Comparison of ENCODE assay signal across 1 cellular context in genomic region chr15:66369773-66370651, GRCh38.
TF ChIP-seq lines count a peak whose summit lies in the region.

No MANE protein-coding gene starts in this region.

TF ChIP-seq in HepG2, 621 proteins besides CTCF, POLR2A, EP300 and RAD21 (continued from another document and continues in another):
- TF ChIP-seq ZFP91 (CRISPR knock-in tag; IDR thresholded peaks at IDR 0.05; ENCODE audit: borderline replicate concordance): peak; percentile 65; the same call in 1 of the 2 replicates
- TF ChIP-seq ATF2 (CRISPR knock-in tag; IDR thresholded peaks at IDR 0.05): no peak
- TF ChIP-seq TEAD3 (CRISPR knock-in tag; optimal IDR thresholded peaks at IDR 0.05; ENCODE audit: borderline replicate concordance): peak; percentile 24
- TF ChIP-seq SALL1 (CRISPR knock-in tag; IDR thresholded peaks at IDR 0.05): no peak
- TF ChIP-seq ZNF235 (CRISPR knock-in tag; IDR thresholded peaks at IDR 0.05; ENCODE audit: borderline replicate concordance): no peak
- no peak for TF ChIP-seq MTF2 (CRISPR knock-in tag; IDR thresholded peaks at IDR 0.05; ENCODE audit: borderline replicate concordance)
- TF ChIP-seq ELF3 (CRISPR knock-in tag; IDR thresholded peaks at IDR 0.05): 0 out of 2 replicates have a peak, but pooled peaks have one; percentile 37
- TF ChIP-seq TFDP1 (CRISPR knock-in tag; IDR thresholded peaks at IDR 0.05; ENCODE audit: borderline replicate concordance): peak; percentile 34; the same call in 1 of the 2 replicates
- no peak for TF ChIP-seq ZHX2 (IDR thresholded peaks at IDR 0.05; ENCODE audit: low read depth)
- TF ChIP-seq ZHX2 (CRISPR knock-in tag; IDR thresholded peaks at IDR 0.05; ENCODE audit: borderline replicate concordance): no peak
- TF ChIP-seq HNF1B (CRISPR knock-in tag; IDR thresholded peaks at IDR 0.05): 0 out of 2 replicates have a peak, but pooled peaks have one; percentile 27
- TF ChIP-seq SIX1 (CRISPR knock-in tag; IDR thresholded peaks at IDR 0.05; ENCODE audit: borderline replicate concordance): no peak
- no peak for TF ChIP-seq ATF1 (CRISPR knock-in tag; IDR thresholded peaks at IDR 0.05)
- TF ChIP-seq ATF4 (CRISPR knock-in tag; IDR thresholded peaks at IDR 0.05): peak; percentile 82 to 92
- TF ChIP-seq NFKB2 (CRISPR knock-in tag; IDR thresholded peaks at IDR 0.05; ENCODE audit: borderline replicate concordance): no peak
- TF ChIP-seq GABPA (IDR thresholded peaks at IDR 0.05; ENCODE audit: low read depth, low read length): no peak
- TF ChIP-seq GABPA (CRISPR knock-in tag; IDR thresholded peaks at IDR 0.05; ENCODE audit: low read depth): 0 out of 2 replicates have a peak, but pooled peaks have one; percentile 34
- no peak for TF ChIP-seq MZF1 (CRISPR knock-in tag; IDR thresholded peaks at IDR 0.05; ENCODE audit: borderline replicate concordance)
- TF ChIP-seq HDAC6 (IDR thresholded peaks at IDR 0.05; ENCODE audit: low read depth, low read length): no peak
- TF ChIP-seq MED13 (CRISPR knock-in tag; IDR thresholded peaks at IDR 0.05): no peak
- no peak for TF ChIP-seq HCFC1 (IDR thresholded peaks at IDR 0.05; ENCODE audit: low read depth, low read length)
- TF ChIP-seq ETV6 (CRISPR knock-in tag; conservative IDR thresholded peaks at IDR 0.05): no peak
- TF ChIP-seq ATF7 (IDR thresholded peaks at IDR 0.05): peak; percentile 46; the same call in 1 of the 2 replicates
- no peak for TF ChIP-seq ATF7 (CRISPR knock-in tag; IDR thresholded peaks at IDR 0.05)
- no peak for TF ChIP-seq ZNF275 (CRISPR knock-in tag; IDR thresholded peaks at IDR 0.05; ENCODE audit: borderline replicate concordance)
- TF ChIP-seq XRCC5 (optimal IDR thresholded peaks at IDR 0.05; ENCODE audit: low read length): no peak
- TF ChIP-seq SOX5 (CRISPR knock-in tag; IDR thresholded peaks at IDR 0.05; ENCODE audit: borderline replicate concordance): no peak
- TF ChIP-seq GTF3A (CRISPR knock-in tag; conservative IDR thresholded peaks at IDR 0.05): no peak
- no peak for TF ChIP-seq KLF11 (CRISPR knock-in tag; IDR thresholded peaks at IDR 0.05)
- no peak for TF ChIP-seq ZXDC (CRISPR knock-in tag; IDR thresholded peaks at IDR 0.05)
- no peak for TF ChIP-seq GPBP1L1 (CRISPR knock-in tag; IDR thresholded peaks at IDR 0.05)
- TF ChIP-seq POGK (CRISPR knock-in tag; conservative IDR thresholded peaks at IDR 0.05): no peak
- no peak for TF ChIP-seq ISL2 (CRISPR knock-in tag; IDR thresholded peaks at IDR 0.05)
- TF ChIP-seq NONO (IDR thresholded peaks at IDR 0.05): no peak
- no peak for TF ChIP-seq NONO (CRISPR knock-in tag; conservative IDR thresholded peaks at IDR 0.05)
- no peak for TF ChIP-seq JUND (CRISPR knock-in tag; IDR thresholded peaks at IDR 0.05)
- no peak for TF ChIP-seq NR2C2 (CRISPR knock-in tag; IDR thresholded peaks at IDR 0.05; ENCODE audit: borderline replicate concordance)
- TF ChIP-seq HMG20A (CRISPR knock-in tag; IDR thresholded peaks at IDR 0.05; ENCODE audit: borderline replicate concordance): 0 out of 2 replicates have a peak, but pooled peaks have one; percentile 5
- TF ChIP-seq HNF4G (IDR thresholded peaks at IDR 0.05; ENCODE audit: borderline replicate concordance, low read depth, low read length): no peak; the same call in 1 of the 2 replicates
- no peak for TF ChIP-seq HNF4G (CRISPR knock-in tag; IDR thresholded peaks at IDR 0.05; ENCODE audit: borderline replicate concordance, low read depth)
